Comparison of ENCODE assay signal across 8 cellular contexts in genomic region chr1:206590025-206590834, GRCh38. TPM values are rescaled to one million over a fixed set of nuclear protein-coding genes. Genes with fewer than 3 reads are reported as not detected.
DNase-seq lines count a peak whose midpoint lies in the region; ATAC-seq and TF ChIP-seq lines count a peak whose summit lies in the region.

No MANE protein-coding gene starts in this region.

- peak; percentile 23; the same call in 1 of the 2 replicates for TF ChIP-seq CTCF in AG10803 (conservative IDR thresholded peaks at IDR 0.05; ENCODE audit: low read length)
- TF ChIP-seq CTCF in Panc1 (IDR thresholded peaks at IDR 0.05): peak; percentile 32; the same call in 1 of the 2 replicates
- peak; percentile 33 for TF ChIP-seq CTCF in astrocyte of the spinal cord (IDR thresholded peaks at IDR 0.05; ENCODE audit: low read depth, low read length)
- no peak for TF ChIP-seq CTCF in omental fat pad (IDR thresholded peaks at IDR 0.05)

- intact Hi-C loops in Panc1 (cut with micrococcal nuclease; ENCODE audit: unreplicated experiment): no loop called here

- POLR2A ChIA-PET in Panc1 (lab: Charles Lee): no interaction called here

- CTCF ChIA-PET in Panc1 (lab: Charles Lee): no interaction called here

- in situ Hi-C loops in Panc1 (cut with HindIII; ENCODE audit: low pct_unique_long_range_greater_than_20kb, low sequenced_read_pairs): no loop called here
- in situ Hi-C loops in astrocyte of the spinal cord (cut with HindIII; ENCODE audit: low sequenced_read_pairs): no loop called here

- ATAC-seq in GM21360 (IDR thresholded peaks at IDR 0.05; ENCODE audit: unreplicated experiment) (peak; percentile 58), Panc1 (no peak), omental fat pad (ENCODE audit: low FRiP score) (peak; percentile 21), HG03520 (IDR thresholded peaks at IDR 0.05; ENCODE audit: unreplicated experiment) (no peak), GM21619 (IDR thresholded peaks at IDR 0.05; ENCODE audit: unreplicated experiment) (no peak)

- DNase-seq in AG10803 (ENCODE audit: low read depth): peak; percentile 53
- DNase-seq in Panc1 (ENCODE audit: low read depth, low spot score): no peak
- peak; percentile 78 for DNase-seq in astrocyte of the spinal cord (ENCODE audit: low read depth, low spot score)
- no peak for DNase-seq in omental fat pad (ENCODE audit: low spot score)
- no peak for DNase-seq in NCI-H1694 (lab: John Stamatoyannopoulos, UW)

- no peaks in the 10 kb centered on the region for H3K4me1 ChIP-seq in Panc1 (ENCODE audit: control insufficient read depth, insufficient read depth, low read length)

- H3K27ac ChIP-seq in Panc1 (ENCODE audit: low read length): no peak overlapping the region

- no peak overlapping the region for H3K4me3 ChIP-seq in AG10803 (ENCODE audit: low read length)
- H3K4me3 ChIP-seq in Panc1 (ENCODE audit: low read depth in 2 of 2, low read length in 2 of 2): no peak overlapping the region
- H3K4me3 ChIP-seq in astrocyte of the spinal cord (ENCODE audit: low read depth, low read length): no peak overlapping the region

- no peaks in the 10 kb centered on the region for H3K27me3 ChIP-seq in Panc1 (ENCODE audit: control insufficient read depth, insufficient read depth, low read length)

- no peaks in the 10 kb centered on the region for H3K9me3 ChIP-seq in Panc1 (ENCODE audit: control insufficient read depth, insufficient read depth, low read depth, low read length)

- no TSS peak for BruUV-seq in Panc1 (replicated peaks; lab: Mats Ljungman, UMichigan)

- peaks cover 2% of the 10 kb centered on the region; the same call in 1 of the 2 replicates for H3K36me3 ChIP-seq in Panc1 (ENCODE audit: control insufficient read depth, insufficient read depth, low read length)

RNA-seq across cellular contexts. Expression of gene EIF2D, which starts 22.0 kb away (rescaled TPM):
- total RNA-seq in Panc1 (2021; ENCODE audit: unreplicated experiment) (28.7 TPM), omental fat pad (10 to 100 TPM; 38.4 to 55.8 (median 50.4) TPM)
- polyA plus RNA-seq in Panc1 (2012; ENCODE audit: insufficient read length): 28.7 TPM

RNA-seq across cellular contexts. Expression of gene DYRK3, which starts 45.1 kb away (rescaled TPM):
- total RNA-seq in Panc1 (2021; ENCODE audit: unreplicated experiment): 12.0 TPM
- polyA plus RNA-seq in Panc1 (2012; ENCODE audit: insufficient read length): 7.2 TPM
- 10 to 100 TPM; 14.3 to 73.3 (median 39.4) TPM for total RNA-seq in omental fat pad

Comparison
In these comparisons a context has a peak if more than half of its experiments do, and no peak if none do; other contexts are left out.
1. DNase-seq: peak in AG10803 (single experiment) and astrocyte of the spinal cord (single experiment); none in Panc1 (single experiment), omental fat pad (single experiment) and NCI-H1694 (single experiment).
2. CTCF ChIP-seq: peak in AG10803 (single experiment), Panc1 (single experiment) and astrocyte of the spinal cord (single experiment); none in omental fat pad (0 of 3).
3. ATAC-seq: peak in GM21360 (single experiment) and omental fat pad (single experiment); none in Panc1 (single experiment), HG03520 (single experiment) and GM21619 (single experiment).